Comparison of ENCODE assay signal across 12 cellular contexts in genomic region chr1:3403388-3404179, GRCh38. TPM values are rescaled to one million over a fixed set of nuclear protein-coding genes. Genes with fewer than 3 reads are reported as not detected.
DNase-seq lines count a peak whose midpoint lies in the region; TF ChIP-seq lines count a peak whose summit lies in the region.
"Had no signal": no experiment of that assay in that cellular context is flagged by ENCODE, and none has a peak within 500 bp of the region (broad histone marks: within the 10 kb centered on the region; RNA-seq: fewer than 3 reads in every experiment).

No MANE protein-coding gene starts in this region.

- H3K36me3 Mint-ChIP-seq in neural crest cell (ENCODE audit: low read depth): peaks cover 2% of the 10 kb centered on the region

- H3K9me3 Mint-ChIP-seq in neural crest cell: no peaks in the 10 kb centered on the region

- TF ChIP-seq POLR2A in stomach (IDR thresholded peaks at IDR 0.05): no peak

- H3K36me3 ChIP-seq in stomach: peaks cover 0 to 49% (median 41%) of the 10 kb centered on the region in 4 donors

- 69 to 77% (median 71%) methylated on average over 25 to 28 of the region's 28 CpGs for WGBS in stomach, 5 donors

- no peak overlapping the region for H3K4me3 ChIP-seq in astrocyte of the cerebellum (ENCODE audit: low read depth, low read length)
- H3K4me3 ChIP-seq in stomach: no peak overlapping the region

- peaks cover 0 to 6% (median 0%) of the 10 kb centered on the region in 3 donors for H3K27me3 ChIP-seq in stomach

- TF ChIP-seq CTCF in astrocyte of the cerebellum (IDR thresholded peaks at IDR 0.05; ENCODE audit: low read depth, low read length, missing control alignments) (peak; percentile 40), neural crest cell (conservative IDR thresholded peaks at IDR 0.05) (peak; percentile 47), stomach (IDR thresholded peaks at IDR 0.05) (no peak)

- H3K27ac ChIP-seq in stomach: no peak overlapping the region

- no peaks in the 10 kb centered on the region for H3K9me3 ChIP-seq in stomach

- DNase-seq in DMS153 treated with DMSO at 0.1 percent for 48 hours (lab: John Stamatoyannopoulos, UW; ENCODE audit: unreplicated experiment) (peak; percentile 79), NAMALWA (ENCODE audit: low spot score) (peak; percentile 39), astrocyte of the cerebellum (ENCODE audit: low read depth) (no peak), neural crest cell (ENCODE audit: low read depth, low spot score) (no peak), stomach (no peak), glomerular visceral epithelial cell (ENCODE audit: extremely low spot score) (no peak), ureter (ENCODE audit: low spot score) (no peak), hypothalamus (lab: John Stamatoyannopoulos, UW) (no peak)
- DNase-seq: GOT3; KG1; stimulated activated CD4-positive, alpha-beta T cell treated with anti-CD3 and anti-CD28 coated beads, Interleukin-12 subunit alpha, Interleukin-12 subunit beta, amount 100 ng/mL, for 4 hours had no signal

- no peak for TF ChIP-seq EP300 in stomach (IDR thresholded peaks at IDR 0.05)

- peaks cover 3% of the 10 kb centered on the region for H3K27me3 Mint-ChIP-seq in neural crest cell (ENCODE audit: low read depth)

- in situ Hi-C loops in astrocyte of the cerebellum (cut with HindIII; ENCODE audit: low sequenced_read_pairs): loop anchor here (10.0 kb wide), 1 partner anchor 69 kb away; no protein-coding TSS in a partner anchor

- peaks cover 4 to 26% (median 9%) of the 10 kb centered on the region in 4 donors for H3K4me1 ChIP-seq in stomach

- intact Hi-C loops in stomach (cut with DNase I; ENCODE audit: low total_unique reads): no loop called here

- H3K27ac Mint-ChIP-seq in neural crest cell (ENCODE audit: unreplicated experiment): no peak overlapping the region

- H3K4me1 Mint-ChIP-seq in neural crest cell: peaks cover 15% of the 10 kb centered on the region

- H3K4me3 Mint-ChIP-seq in neural crest cell: no peak overlapping the region

RNA-seq across cellular contexts. Expression of gene ARHGEF16, which starts 50.9 kb away (rescaled TPM):
- 11.3 and 12.2 TPM in 2 replicates for total RNA-seq in neural crest cell
- 100 to 1,000 TPM in 2 of 5 donors, 10 to 100 TPM in 3; 16.9 to 149 (median 51.0) TPM for total RNA-seq in stomach
- polyA plus RNA-seq in stomach: 10 to 100 TPM; 14.6 to 28.4 (median 23.1) TPM
- total RNA-seq in ureter: 28.5 TPM
- total RNA-seq: T-helper 2 cell treated with Interferon-gamma antibody and Interleukin-4, amounts not matched to agents 100 ng/mL and 5 ng/mL, for 36 hours had no signal

Comparison
In these comparisons a context has a peak if more than half of its experiments do, and no peak if none do; other contexts are left out.
1. DNase-seq: peak in DMS153 treated with DMSO at 0.1 percent for 48 hours (single experiment) and NAMALWA (single experiment); none in astrocyte of the cerebellum (single experiment), neural crest cell (single experiment), stomach (single experiment), glomerular visceral epithelial cell (single experiment), ureter (single experiment) and hypothalamus (0 of 51).
2. CTCF ChIP-seq: peak in astrocyte of the cerebellum (single experiment) and neural crest cell (single experiment); none in stomach (0 of 7).